Comparison of ENCODE assay signal across 34 cellular contexts in genomic region chr6:162173448-162173847, GRCh38.
"Had no signal": no experiment of that assay in that cellular context is flagged by ENCODE, and none has a peak within 500 bp of the region (broad histone marks: within the 10 kb centered on the region; RNA-seq: fewer than 3 reads in every experiment).

No MANE protein-coding gene starts in this region.

- ATAC-seq: left colon; naive thymus-derived CD8-positive, alpha-beta T cell; psoas muscle; stimulated activated naive B cell treated with anti-CD40 and anti-IgM and Interleukin-4, amounts not matched to agents 10 μg/mL and 1 μg/mL and 100 μg/mL, for 72 hours had no signal

- H3K36me3 ChIP-seq: ascending aorta, cardiac muscle cell, colonic mucosa, pancreas, right atrium auricular region, stomach, thyroid gland, upper lobe of left lung had no signal

- H3K9me3 Mint-ChIP-seq: activated CD4-positive, alpha-beta memory T cell treated with anti-CD3 and anti-CD28 coated beads for 36 hours; activated CD4-positive, alpha-beta T cell treated with anti-CD3 and anti-CD28 coated beads, Interleukin-2, amount 10 ng/mL, durations not matched to agents 24 days and 14 days; activated naive CD4-positive, alpha-beta T cell treated with anti-CD3 and anti-CD28 coated beads for 36 hours; activated naive CD8-positive, alpha-beta T cell treated with anti-CD3 and anti-CD28 coated beads, Interleukin-2, amount 10 ng/mL, durations not matched to agents 7 days and 5 days; activated T-helper 1 cell treated with anti-CD3 and anti-CD28 coated beads, Interleukin-12 subunit alpha, Interleukin-12 subunit beta, Interleukin-2, Interleukin-4 antibody, amounts not matched to agents 30 ng/mL and 10 ng/mL and 1 ng/mL, durations not matched to agents 14 hours and 24 hours and 36 hours; memory B cell; naive thymus-derived CD8-positive, alpha-beta T cell; neural crest cell; stimulated activated naive B cell treated with anti-CD40 and anti-IgM and Interleukin-4, amounts not matched to agents 10 μg/mL and 1 μg/mL and 100 μg/mL, for 72 hours had no signal

- H3K27ac ChIP-seq: ascending aorta, cardiac muscle cell, colonic mucosa, pancreas, psoas muscle, right atrium auricular region, stomach, thyroid gland, upper lobe of left lung had no signal

- H3K4me1 Mint-ChIP-seq: activated CD4-positive, alpha-beta T cell treated with anti-CD3 and anti-CD28 coated beads, Interleukin-2, amount 10 ng/mL, durations not matched to agents 24 days and 14 days; activated naive CD8-positive, alpha-beta T cell treated with anti-CD3 and anti-CD28 coated beads, Interleukin-2, amount 10 ng/mL, durations not matched to agents 7 days and 5 days; naive thymus-derived CD8-positive, alpha-beta T cell; stimulated activated naive B cell treated with anti-CD40 and anti-IgM and Interleukin-4, amounts not matched to agents 10 μg/mL and 1 μg/mL and 100 μg/mL, for 72 hours had no signal

- H3K4me3 Mint-ChIP-seq: activated CD4-positive, alpha-beta memory T cell treated with anti-CD3 and anti-CD28 coated beads for 36 hours; activated CD4-positive, alpha-beta T cell treated with anti-CD3 and anti-CD28 coated beads, Interleukin-2, amount 10 ng/mL, durations not matched to agents 24 days and 14 days; activated naive CD4-positive, alpha-beta T cell treated with anti-CD3 and anti-CD28 coated beads for 36 hours; activated naive CD8-positive, alpha-beta T cell treated with anti-CD3 and anti-CD28 coated beads, Interleukin-2, amount 10 ng/mL, durations not matched to agents 7 days and 5 days; activated T-helper 1 cell treated with anti-CD3 and anti-CD28 coated beads, Interleukin-12 subunit alpha, Interleukin-12 subunit beta, Interleukin-2, Interleukin-4 antibody, amounts not matched to agents 30 ng/mL and 10 ng/mL and 1 ng/mL, durations not matched to agents 14 hours and 24 hours and 36 hours; brain; memory B cell; naive thymus-derived CD8-positive, alpha-beta T cell; neural crest cell; stimulated activated naive B cell treated with anti-CD40 and anti-IgM and Interleukin-4, amounts not matched to agents 10 μg/mL and 1 μg/mL and 100 μg/mL, for 72 hours had no signal

- H3K4me3 ChIP-seq: ascending aorta, cardiac muscle cell, colonic mucosa, pancreas, psoas muscle, right atrium auricular region, smooth muscle cell, stomach, thyroid gland, upper lobe of left lung had no signal

- H3K27me3 Mint-ChIP-seq: activated CD4-positive, alpha-beta memory T cell treated with anti-CD3 and anti-CD28 coated beads for 36 hours; activated CD4-positive, alpha-beta T cell treated with anti-CD3 and anti-CD28 coated beads, Interleukin-2, amount 10 ng/mL, durations not matched to agents 24 days and 14 days; activated naive CD8-positive, alpha-beta T cell treated with anti-CD3 and anti-CD28 coated beads, Interleukin-2, amount 10 ng/mL, durations not matched to agents 7 days and 5 days; brain; memory B cell; naive thymus-derived CD8-positive, alpha-beta T cell; stimulated activated naive B cell treated with anti-CD40 and anti-IgM and Interleukin-4, amounts not matched to agents 10 μg/mL and 1 μg/mL and 100 μg/mL, for 72 hours had no signal

- H3K4me1 ChIP-seq: ascending aorta, colonic mucosa, pancreas, right atrium auricular region, stomach, thyroid gland, upper lobe of left lung had no signal

- DNase-seq: activated CD4-positive, alpha-beta memory T cell treated with anti-CD3 and anti-CD28 coated beads for 36 hours; activated CD4-positive, alpha-beta T cell treated with anti-CD3 and anti-CD28 coated beads, Interleukin-2, amount 10 ng/mL, durations not matched to agents 24 days and 14 days; activated CD4-positive, CD25-positive, alpha-beta regulatory T cell treated with anti-CD3 and anti-CD28 coated beads, Interleukin-2, amount 50 U/mL, for 72 hours; activated CD8-positive, alpha-beta memory T cell treated with anti-CD3 and anti-CD28 coated beads, Interleukin-2, amount 50 U/mL, for 4 hours; activated effector memory CD4-positive, alpha-beta T cell treated with anti-CD3 and anti-CD28 coated beads, Interleukin-2, amount 50 U/mL, for 16 hours; activated naive CD4-positive, alpha-beta T cell treated with anti-CD3 and anti-CD28 coated beads for 36 hours; activated naive CD8-positive, alpha-beta T cell treated with anti-CD3 and anti-CD28 coated beads, Interleukin-2, amount 10 ng/mL, durations not matched to agents 7 days and 5 days; activated T-cell treated with anti-CD3 and anti-CD28 coated beads, Interleukin-2, amount 50 U/mL, for 1 hour; cerebellar nuclear complex; colonic mucosa; effector CD8-positive, alpha-beta T cell; head of caudate nucleus; hippocampal formation; left colon; midbrain; naive thymus-derived CD8-positive, alpha-beta T cell; nucleus accumbens; pancreas; psoas muscle; stimulated activated CD4-positive, alpha-beta T cell treated with anti-CD3 and anti-CD28 coated beads, Interleukin-1b, Interleukin-23, amount 100 ng/mL, for 48 hours; stimulated activated CD4-positive, alpha-beta T cell treated with anti-CD3 and anti-CD28 coated beads, Interleukin-4, amount 100 ng/mL, for 4 hours; stimulated activated naive B cell treated with anti-CD40 and anti-IgM and Interleukin-4, amounts not matched to agents 10 μg/mL and 1 μg/mL and 100 μg/mL, for 72 hours; stomach; T1000; thyroid gland; upper lobe of left lung had no signal

- H3K27ac Mint-ChIP-seq: activated CD4-positive, alpha-beta memory T cell treated with anti-CD3 and anti-CD28 coated beads for 36 hours; activated CD4-positive, alpha-beta T cell treated with anti-CD3 and anti-CD28 coated beads, Interleukin-2, amount 10 ng/mL, durations not matched to agents 24 days and 14 days; activated naive CD4-positive, alpha-beta T cell treated with anti-CD3 and anti-CD28 coated beads for 36 hours; activated naive CD8-positive, alpha-beta T cell treated with anti-CD3 and anti-CD28 coated beads, Interleukin-2, amount 10 ng/mL, durations not matched to agents 7 days and 5 days; activated T-helper 1 cell treated with anti-CD3 and anti-CD28 coated beads, Interleukin-12 subunit alpha, Interleukin-12 subunit beta, Interleukin-2, Interleukin-4 antibody, amounts not matched to agents 30 ng/mL and 10 ng/mL and 1 ng/mL, durations not matched to agents 14 hours and 24 hours and 36 hours; brain; memory B cell; naive thymus-derived CD8-positive, alpha-beta T cell; stimulated activated naive B cell treated with anti-CD40 and anti-IgM and Interleukin-4, amounts not matched to agents 10 μg/mL and 1 μg/mL and 100 μg/mL, for 72 hours had no signal

- H3K9me3 ChIP-seq: ascending aorta, colonic mucosa, pancreas, psoas muscle, right atrium auricular region, stomach, thyroid gland, upper lobe of left lung had no signal

- H3K36me3 Mint-ChIP-seq: activated CD4-positive, alpha-beta memory T cell treated with anti-CD3 and anti-CD28 coated beads for 36 hours; activated naive CD8-positive, alpha-beta T cell treated with anti-CD3 and anti-CD28 coated beads, Interleukin-2, amount 10 ng/mL, durations not matched to agents 7 days and 5 days; brain; memory B cell; naive thymus-derived CD8-positive, alpha-beta T cell; stimulated activated naive B cell treated with anti-CD40 and anti-IgM and Interleukin-4, amounts not matched to agents 10 μg/mL and 1 μg/mL and 100 μg/mL, for 72 hours had no signal

- H3K27me3 ChIP-seq: ascending aorta, cardiac muscle cell, colonic mucosa, pancreas, right atrium auricular region, stomach, thyroid gland, upper lobe of left lung had no signal
